ENCODE assay signal across 8 cellular contexts in genomic region chr1:37561794-37562132, GRCh38. TPM values are rescaled to one million over a fixed set of nuclear protein-coding genes. Genes with fewer than 3 reads are reported as not detected.
DNase-seq lines count a peak whose midpoint lies in the region; ATAC-seq and TF ChIP-seq lines count a peak whose summit lies in the region.

No MANE protein-coding gene starts in this region.

- H3K4me3 Mint-ChIP-seq in GM23338 (no peak overlapping the region), immature natural killer cell (no peak overlapping the region)

- peaks cover 5% of the 10 kb centered on the region; the same call in 1 of the 2 replicates for H3F3A ChIP-seq in GM23338 (replicated peaks; ENCODE audit: low read depth)

- H3K4me1 ChIP-seq in GM23338 (ENCODE audit: insufficient read depth) = 0 out of 2 replicates have a peak, but pooled peaks cover 4% of the 10 kb centered on the region

- no peak overlapping the region; the same call in 1 of the 2 replicates for H3K27ac ChIP-seq in GM23338 (ENCODE audit: low read depth)

- ATAC-seq in GM23338 (peak; percentile 81), omental fat pad (ENCODE audit: low FRiP score) (no peak)

- H3K9me2 ChIP-seq in GM23338 (ENCODE audit: insufficient read depth) = no peaks in the 10 kb centered on the region

- peaks cover 11% of the 10 kb centered on the region for H3K36me3 ChIP-seq in GM23338 (ENCODE audit: insufficient read depth)

- H3K27me3 Mint-ChIP-seq in GM23338 (ENCODE audit: insufficient read depth, low read depth, poor library complexity) = peaks cover 9% of the 10 kb centered on the region
- peaks cover 0 to 5% (median 4%) of the 10 kb centered on the region in 3 donors for H3K27me3 Mint-ChIP-seq in immature natural killer cell (ENCODE audit: low read depth in 3 of 3)

- H3K4me1 Mint-ChIP-seq in GM23338 (peaks cover 13% of the 10 kb centered on the region), immature natural killer cell (no peaks in the 10 kb centered on the region)

- H3K36me3 Mint-ChIP-seq in GM23338 (ENCODE audit: low read depth) = peaks cover 17% of the 10 kb centered on the region
- H3K36me3 Mint-ChIP-seq in immature natural killer cell = peaks cover 4 to 19% (median 6%) of the 10 kb centered on the region in 3 donors

- H3K9me3 Mint-ChIP-seq in GM23338 (no peaks in the 10 kb centered on the region; the same call in 1 of the 3 replicates), immature natural killer cell (no peaks in the 10 kb centered on the region)

- H3K4me2 ChIP-seq in GM23338 = no peak overlapping the region

- DNase-seq in AG20443 (ENCODE audit: low spot score) (peak; percentile 61), GM23338 (ENCODE audit: low spot score) (peak; percentile 66), T follicular helper cell (ENCODE audit: low read depth) (peak; percentile 6), dermis blood vessel endothelial cell (peak; percentile 54), retina (peak; percentile 9), NCI-H2171 (lab: John Stamatoyannopoulos, UW) (no peak), immature natural killer cell (no peak), omental fat pad (ENCODE audit: low spot score) (no peak)

- no peak overlapping the region for H2AFZ ChIP-seq in GM23338

- H3K27me3 ChIP-seq in GM23338 (ENCODE audit: insufficient read depth) = no peaks in the 10 kb centered on the region

- peaks cover 4% of the 10 kb centered on the region; the same call in 1 of the 2 replicates for H4K20me1 ChIP-seq in GM23338 (replicated peaks; ENCODE audit: insufficient read depth)

- H3K79me2 ChIP-seq in GM23338 (replicated peaks; ENCODE audit: insufficient read depth) = no peaks in the 10 kb centered on the region

- H3K27ac Mint-ChIP-seq in GM23338 (peak overlapping the region; percentile 90), immature natural killer cell (no peak overlapping the region)

- TF ChIP-seq CTCF in GM23338 (conservative IDR thresholded peaks at IDR 0.05; ENCODE audit: low read depth in 2 of 2) (peak; percentile 67 to 84), omental fat pad (IDR thresholded peaks at IDR 0.05) (no peak)

- H3K4me3 ChIP-seq in GM23338 = no peak overlapping the region

TF ChIP-seq in GM23338, 12 proteins besides CTCF, POLR2A, EP300 and RAD21:
- TF ChIP-seq ZNF331 (CRISPR knock-in tag; IDR thresholded peaks at IDR 0.05; ENCODE audit: low read depth) (no peak), ZNF114 (CRISPR knock-in tag; IDR thresholded peaks at IDR 0.05) (no peak), POLR2AphosphoS5 (IDR thresholded peaks at IDR 0.05; ENCODE audit: low read depth) (no peak), STAT1 (IDR thresholded peaks at IDR 0.05; ENCODE audit: unreplicated experiment) (no peak)

RNA-seq across cellular contexts. Expression of gene DNALI1, which starts 5.0 kb away (rescaled TPM):
- total RNA-seq in GM23338 (2014; rRNA removed; shearing (Covaris generic)) = 5.4 TPM in 2 replicates
- polyA plus RNA-seq in GM23338 (2016; fragmentation: Nextera tagmentation; extraction: Ambion mirVana) = 21.6 and 25.6 TPM in 2 replicates
- total RNA-seq in dermis blood vessel endothelial cell = 0.37 and 0.51 TPM in 2 replicates
- not detected for polyA plus RNA-seq in immature natural killer cell
- 1 to 10 TPM; 4.9 to 7.6 (median 6.5) TPM for total RNA-seq in omental fat pad

RNA-seq across cellular contexts. Expression of gene SNIP1, which starts 7.7 kb away (rescaled TPM):
- 11.4 and 13.3 TPM in 2 replicates for total RNA-seq in GM23338 (2014; rRNA removed; shearing (Covaris generic))
- polyA plus RNA-seq in GM23338 (2016; fragmentation: Nextera tagmentation; extraction: Ambion mirVana) (5.1 and 7.0 TPM in 2 replicates), immature natural killer cell (10 to 100 TPM in 1 of 3 donors, 1 to 10 TPM in 2; 2.1 to 10.8 (median 3.2) TPM)
- total RNA-seq in dermis blood vessel endothelial cell (12.9 and 25.7 TPM in 2 replicates), omental fat pad (10 to 100 TPM; 11.6 to 27.6 (median 15.7) TPM)

RNA-seq across cellular contexts. Expression of gene GNL2, which starts 34.0 kb away (rescaled TPM):
- total RNA-seq in GM23338 (2014; rRNA removed; shearing (Covaris generic)) = 66.1 and 78.4 TPM in 2 replicates
- polyA plus RNA-seq in GM23338 (2016; fragmentation: Nextera tagmentation; extraction: Ambion mirVana) = 105 and 121 TPM in 2 replicates
- total RNA-seq in dermis blood vessel endothelial cell = 47.3 and 56.8 TPM in 2 replicates
- 10 to 100 TPM; 29.3 to 55.0 (median 40.8) TPM for polyA plus RNA-seq in immature natural killer cell
- 100 to 1,000 TPM in 1 of 4 donors, 10 to 100 TPM in 3; 39.6 to 142 (median 48.1) TPM for total RNA-seq in omental fat pad

RNA-seq across cellular contexts. Expression of gene MEAF6, which starts 47.2 kb away (rescaled TPM):
- 58.9 and 64.5 TPM in 2 replicates for total RNA-seq in GM23338 (2014; rRNA removed; shearing (Covaris generic))
- 53.5 and 60.1 TPM in 2 replicates for polyA plus RNA-seq in GM23338 (2016; fragmentation: Nextera tagmentation; extraction: Ambion mirVana)
- 49.7 and 82.9 TPM in 2 replicates for total RNA-seq in dermis blood vessel endothelial cell
- 100 to 1,000 TPM; 147 to 185 (median 181) TPM for polyA plus RNA-seq in immature natural killer cell
- 10 to 100 TPM; 56.2 to 87.2 (median 61.5) TPM for total RNA-seq in omental fat pad

Comparison
In these comparisons a context has a peak if more than half of its experiments do, and no peak if none do; other contexts are left out.
1. DNase-seq: peak in AG20443 (single experiment), GM23338 (single experiment), T follicular helper cell (single experiment), dermis blood vessel endothelial cell (single experiment) and retina (single experiment); none in NCI-H2171 (single experiment), immature natural killer cell (0 of 3) and omental fat pad (single experiment).
2. CTCF ChIP-seq: peak in GM23338 (2 of 2); none in omental fat pad (0 of 3).